In the genomic region with DNA sequence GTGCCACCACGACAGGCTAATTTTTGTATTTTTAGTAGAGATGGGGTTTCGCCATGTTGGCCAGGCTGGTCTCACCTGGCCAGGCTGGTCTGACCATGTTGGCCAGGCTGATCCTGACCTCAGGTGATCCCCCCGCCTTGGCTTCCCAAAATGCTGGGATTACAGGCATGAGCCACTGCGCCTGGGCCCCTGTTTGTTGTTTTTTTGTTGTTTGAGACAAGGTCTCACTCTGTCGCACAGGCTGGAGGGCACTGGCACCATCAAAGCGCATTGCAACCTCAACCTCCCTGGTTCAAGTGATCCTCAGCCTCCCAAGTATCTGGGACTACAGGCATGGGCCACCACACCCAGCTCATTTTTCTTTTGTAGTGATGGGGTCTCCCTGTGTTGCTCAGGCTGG, we compare ENCODE assay signal across 17 cellular contexts. TPM values are rescaled to one million over a fixed set of nuclear protein-coding genes. Genes with fewer than 3 reads are reported as not detected.
DNase-seq lines count a peak whose midpoint lies in the region; TF ChIP-seq lines count a peak whose summit lies in the region.
"Had no signal": no experiment of that assay in that cellular context is flagged by ENCODE, and none has a peak within 500 bp of the region (broad histone marks: within the 10 kb centered on the region; RNA-seq: fewer than 3 reads in every experiment).

No MANE protein-coding gene starts in this region.

- no peak overlapping the region for H3K4me3 Mint-ChIP-seq in osteocyte (ENCODE audit: unreplicated experiment)
- H3K4me3 Mint-ChIP-seq: B cell; CD4-positive, alpha-beta T cell; CD8-positive, alpha-beta T cell had no signal

- intact Hi-C loops in esophagus muscularis mucosa (cut with DNase I) = no loop called here

- H3K36me3 Mint-ChIP-seq in osteocyte (ENCODE audit: unreplicated experiment) = no peaks in the 10 kb centered on the region
- H3K36me3 Mint-ChIP-seq: CD8-positive, alpha-beta T cell had no signal

- H3K4me1 Mint-ChIP-seq in osteocyte (ENCODE audit: unreplicated experiment) = peaks cover 9% of the 10 kb centered on the region

- no peak for TF ChIP-seq CTCF in osteocyte (IDR thresholded peaks at IDR 0.05)
- no peak for TF ChIP-seq CTCF in esophagus muscularis mucosa (IDR thresholded peaks at IDR 0.05)

- no peak overlapping the region for H3K4me3 ChIP-seq in esophagus muscularis mucosa
- H3K4me3 ChIP-seq: A549; BLaER1 treated with 17β-estradiol and CSF1 and Interleukin-3, amounts not matched to agents 10 nM and 100 nM had no signal

- TF ChIP-seq EP300 in esophagus muscularis mucosa (IDR thresholded peaks at IDR 0.05) = no peak

- H3K4me1 ChIP-seq in esophagus muscularis mucosa = no peaks in the 10 kb centered on the region
- H3K4me1 ChIP-seq: A549 had no signal

- no peaks in the 10 kb centered on the region for H3K36me3 ChIP-seq in esophagus muscularis mucosa
- H3K36me3 ChIP-seq: BLaER1 treated with 17β-estradiol and CSF1 and Interleukin-3, amounts not matched to agents 10 nM and 100 nM had no signal

- no peaks in the 10 kb centered on the region for H3K27me3 ChIP-seq in esophagus muscularis mucosa
- H3K27me3 ChIP-seq: BLaER1 treated with 17β-estradiol and CSF1 and Interleukin-3, amounts not matched to agents 10 nM and 100 nM had no signal

- H3K9me3 Mint-ChIP-seq in osteocyte (ENCODE audit: unreplicated experiment) = no peaks in the 10 kb centered on the region
- H3K9me3 Mint-ChIP-seq: CD4-positive, alpha-beta T cell; CD8-positive, alpha-beta T cell had no signal

- no peak overlapping the region for H3K27ac Mint-ChIP-seq in osteocyte (ENCODE audit: unreplicated experiment)
- H3K27ac Mint-ChIP-seq: B cell; CD4-positive, alpha-beta T cell; CD8-positive, alpha-beta T cell had no signal

- H3K27me3 Mint-ChIP-seq in osteocyte (ENCODE audit: unreplicated experiment) = peaks cover 31% of the 10 kb centered on the region
- H3K27me3 Mint-ChIP-seq: CD4-positive, alpha-beta T cell had no signal

- no peak overlapping the region for H3K27ac ChIP-seq in esophagus muscularis mucosa (replicated peaks in 1 of 4)
- H3K27ac ChIP-seq: 22Rv1; A549; BLaER1 treated with 17β-estradiol and CSF1 and Interleukin-3, amounts not matched to agents 10 nM and 100 nM; C4-2B had no signal

- H3K9me3 ChIP-seq in esophagus muscularis mucosa = no peaks in the 10 kb centered on the region
- H3K9me3 ChIP-seq: A549; BLaER1 treated with 17β-estradiol and CSF1 and Interleukin-3, amounts not matched to agents 10 nM and 100 nM; Caco-2 had no signal

- 93% methylated on average over 3 of the region's 6 CpGs for WGBS in esophagus muscularis mucosa

- TF ChIP-seq POLR2A in erythroblast (IDR thresholded peaks at IDR 0.05; ENCODE audit: low read length) (no peak), esophagus muscularis mucosa (IDR thresholded peaks at IDR 0.05; ENCODE audit: low read depth) (no peak)

- DNase-seq in activated CD8-positive, alpha-beta memory T cell treated with anti-CD3 and anti-CD28 coated beads for 24 hours = peak; percentile 28
- no peak for DNase-seq in activated CD8-positive, alpha-beta memory T cell treated with anti-CD3 and anti-CD28 coated beads, Interleukin-2, amount 50 U/mL, for 4 hours
- DNase-seq in osteocyte (ENCODE audit: extremely low spot score, unreplicated experiment) (peak; percentile 60), erythroblast (lab: John Stamatoyannopoulos, UW) (no peak), esophagus muscularis mucosa (ENCODE audit: extremely low spot score) (no peak)
- DNase-seq: AML-193; Caco-2; Calu3; CD4-positive, alpha-beta T cell; CD8-positive, alpha-beta T cell; DMS79 treated with DMSO at 0.1 percent for 48 hours; GF-D8 had no signal

RNA-seq across cellular contexts. Expression of gene TAOK1, which starts 43.7 kb away (rescaled TPM):
- total RNA-seq in osteocyte (79.7 and 81.1 TPM in 2 replicates), esophagus muscularis mucosa (10 to 100 TPM; 48.7 to 73.1 (median 58.9) TPM)

RNA-seq across cellular contexts. Expression of gene NUFIP2, which starts 52.5 kb away (rescaled TPM):
- total RNA-seq in osteocyte (46.8 and 48.0 TPM in 2 replicates), esophagus muscularis mucosa (10 to 100 TPM; 27.6 to 37.6 (median 30.5) TPM)

Comparison
In these comparisons a context has a peak if more than half of its experiments do, and no peak if none do; other contexts are left out.
1. DNase-seq: peak in activated CD8-positive, alpha-beta memory T cell treated with anti-CD3 and anti-CD28 coated beads for 24 hours (single experiment) and osteocyte (single experiment); none in activated CD8-positive, alpha-beta memory T cell treated with anti-CD3 and anti-CD28 coated beads, Interleukin-2, amount 50 U/mL, for 4 hours (single experiment), erythroblast (0 of 2) and esophagus muscularis mucosa (single experiment).